Comparison of ENCODE assay signal across 8 cellular contexts in the genomic region with DNA sequence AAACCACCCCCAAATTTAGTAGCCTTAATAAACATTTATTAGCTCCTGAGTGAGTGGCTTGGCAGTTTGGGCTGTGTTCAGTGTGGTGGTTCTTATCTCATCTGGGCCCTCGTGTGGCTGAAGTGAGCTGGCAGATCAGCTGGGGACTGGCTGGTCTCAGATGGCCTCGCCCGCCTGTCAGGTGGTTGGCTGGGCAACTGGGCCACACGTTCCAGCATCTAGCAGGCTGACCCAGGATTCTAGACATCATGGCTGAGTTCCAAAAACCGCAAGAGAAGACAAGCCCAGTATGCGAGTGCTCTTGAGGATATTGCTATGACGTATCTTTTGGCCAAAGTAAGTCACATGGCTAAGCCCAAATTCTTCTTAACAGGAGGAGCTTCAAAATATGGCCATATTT. TPM values are rescaled to one million over a fixed set of nuclear protein-coding genes. Genes with fewer than 3 reads are reported as not detected.
DNase-seq lines count a peak whose midpoint lies in the region; ATAC-seq and TF ChIP-seq lines count a peak whose summit lies in the region.

No MANE protein-coding gene starts in this region.

- H3K4me1 Mint-ChIP-seq in activated T-cell treated with anti-CD3 and anti-CD28 coated beads, Interleukin-2, amount 50 U/mL, for 24 hours (ENCODE audit: low read depth), result peaks cover 4% of the 10 kb centered on the region
- H3K4me1 Mint-ChIP-seq in type B pancreatic cell (ENCODE audit: unreplicated experiment), result peaks cover 7% of the 10 kb centered on the region

- ATAC-seq in left lobe of liver, result peak; percentile 83
- ATAC-seq in HG03139 (IDR thresholded peaks at IDR 0.05; ENCODE audit: unreplicated experiment), result no peak
- no peak for ATAC-seq in GM19463 (IDR thresholded peaks at IDR 0.05; ENCODE audit: unreplicated experiment)

- H3K9me3 Mint-ChIP-seq in activated T-cell treated with anti-CD3 and anti-CD28 coated beads, Interleukin-2, amount 50 U/mL, for 24 hours, result no peaks in the 10 kb centered on the region
- no peaks in the 10 kb centered on the region for H3K9me3 Mint-ChIP-seq in type B pancreatic cell

- TF ChIP-seq CTCF in type B pancreatic cell (conservative IDR thresholded peaks at IDR 0.05), result no peak

- H3K36me3 Mint-ChIP-seq in activated T-cell treated with anti-CD3 and anti-CD28 coated beads, Interleukin-2, amount 50 U/mL, for 24 hours (ENCODE audit: low read depth), result peaks cover 95% of the 10 kb centered on the region
- H3K36me3 Mint-ChIP-seq in type B pancreatic cell, result peaks cover 40% of the 10 kb centered on the region

- no peaks in the 10 kb centered on the region for H3K27me3 Mint-ChIP-seq in activated T-cell treated with anti-CD3 and anti-CD28 coated beads, Interleukin-2, amount 50 U/mL, for 24 hours
- H3K27me3 Mint-ChIP-seq in type B pancreatic cell, result no peaks in the 10 kb centered on the region

- no peak for DNase-seq in activated T-cell treated with anti-CD3 and anti-CD28 coated beads, Interleukin-2, amount 50 U/mL, for 24 hours
- no peak for DNase-seq in activated T-cell treated with anti-CD3 and anti-CD28 coated beads, Interleukin-2, amount 50 U/mL, for 48 hours
- peak; percentile 90 for DNase-seq in astrocyte of the hippocampus (ENCODE audit: low read depth, low spot score)
- peak; percentile 54 for DNase-seq in left lobe of liver (ENCODE audit: low spot score)
- DNase-seq in type B pancreatic cell (ENCODE audit: extremely low spot score, unreplicated experiment), result no peak
- no peak for DNase-seq in SKM-1 (lab: John Stamatoyannopoulos, UW; ENCODE audit: unreplicated experiment)

- H3K4me3 Mint-ChIP-seq in activated T-cell treated with anti-CD3 and anti-CD28 coated beads, Interleukin-2, amount 50 U/mL, for 24 hours, result no peak overlapping the region
- H3K4me3 Mint-ChIP-seq in type B pancreatic cell, result no peak overlapping the region

- peak overlapping the region; percentile 57 for H3K27ac Mint-ChIP-seq in activated T-cell treated with anti-CD3 and anti-CD28 coated beads, Interleukin-2, amount 50 U/mL, for 24 hours
- H3K27ac Mint-ChIP-seq in type B pancreatic cell, result peak overlapping the region; percentile 50

RNA-seq across cellular contexts. Expression of a gene that starts 28.9 kb away (rescaled TPM):
- total RNA-seq in left lobe of liver (20.2 TPM), type B pancreatic cell (ENCODE audit: low replicate concordance) (87.1 and 87.8 TPM in 2 replicates)

Comparison
In these comparisons a context has a peak if more than half of its experiments do, and no peak if none do; other contexts are left out.
1. DNase-seq: peak in astrocyte of the hippocampus (single experiment) and left lobe of liver (single experiment); none in activated T-cell treated with anti-CD3 and anti-CD28 coated beads, Interleukin-2, amount 50 U/mL, for 24 hours (single experiment), activated T-cell treated with anti-CD3 and anti-CD28 coated beads, Interleukin-2, amount 50 U/mL, for 48 hours (0 of 2), type B pancreatic cell (single experiment) and SKM-1 (single experiment).